In genomic region chr11:124918950-124919349, GRCh38 we compare ENCODE assay signal across 1 cellular context.
TF ChIP-seq lines count a peak whose summit lies in the region.

TSS of gene HEPN1 (plus strand) at chr11:124919250.

TF ChIP-seq in IMR-90, 13 proteins besides CTCF, POLR2A, EP300 and RAD21:
- TF ChIP-seq USF2 (IDR thresholded peaks at IDR 0.05; ENCODE audit: low read depth, low read length), result no peak
- 0 out of 2 replicates have a peak, but pooled peaks have one; percentile 15 for TF ChIP-seq MAFK (IDR thresholded peaks at IDR 0.05; ENCODE audit: low read depth, low read length)
